Comparison of ENCODE assay signal across 16 cellular contexts in the genomic region with DNA sequence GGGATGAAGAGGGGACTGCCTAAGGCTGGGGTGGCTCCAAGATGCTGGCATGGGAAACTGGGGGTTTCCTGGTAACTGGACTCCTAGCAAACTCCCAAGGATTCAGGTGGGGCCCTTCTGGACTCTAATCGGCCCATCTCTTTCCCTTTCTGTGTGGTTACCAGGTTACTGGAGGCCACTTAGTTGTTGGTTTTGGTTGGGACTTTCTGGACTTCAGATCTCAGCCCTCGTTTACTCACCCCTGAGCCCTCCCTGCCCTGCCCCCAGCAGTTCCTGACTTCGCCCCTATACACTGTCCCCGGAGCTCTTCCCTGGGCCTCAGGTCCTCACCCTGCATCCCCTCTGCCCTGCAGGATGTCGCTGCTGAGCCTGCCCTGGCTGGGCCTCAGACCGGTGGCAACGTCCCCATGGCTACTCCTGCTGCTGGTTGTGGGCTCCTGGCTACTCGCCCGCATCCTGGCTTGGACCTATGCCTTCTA. TPM values are rescaled to one million over a fixed set of nuclear protein-coding genes. Genes with fewer than 3 reads are reported as not detected.
A peak's percentile ranks its signal among the peaks of the same experiment; 100 is the strongest.
DNase-seq lines count a peak whose midpoint lies in the region; ATAC-seq and TF ChIP-seq lines count a peak whose summit lies in the region.
"Had no signal": no experiment of that assay in that cellular context is flagged by ENCODE, and none has a peak within 500 bp of the region (broad histone marks: within the 10 kb centered on the region; RNA-seq: fewer than 3 reads in every experiment).

No MANE protein-coding gene starts in this region.

- TF ChIP-seq CTCF in epithelial cell of esophagus (IDR thresholded peaks at IDR 0.05; ENCODE audit: insufficient read depth, low read depth, low read length, missing control alignments) = no peak
- no peak for TF ChIP-seq CTCF in CD14-positive monocyte (IDR thresholded peaks at IDR 0.05)

- 21 to 27% methylated on average over 9 of the region's 9 CpGs for WGBS in aorta, 2 donors

- ATAC-seq in naive thymus-derived CD8-positive, alpha-beta T cell = peak; percentile 70 to 84
- ATAC-seq in aorta (ENCODE audit: low FRiP score) (peak; percentile 16), HG03280 (IDR thresholded peaks at IDR 0.05; ENCODE audit: unreplicated experiment) (no peak)

- H3K9me3 ChIP-seq in aorta (ENCODE audit: control insufficient read depth, low read length) = no peaks in the 10 kb centered on the region
- H3K9me3 ChIP-seq: thoracic aorta had no signal

- H3K4me1 ChIP-seq in aorta (ENCODE audit: control insufficient read depth in 1 of 2, insufficient read depth in 2 of 2, low read length in 2 of 2) = no peaks in the 10 kb centered on the region

- no peak for DNase-seq in activated naive CD4-positive, alpha-beta T cell treated with anti-CD3 and anti-CD28 coated beads, Interleukin-2, amount 50 U/mL, for 16 hours
- DNase-seq in epithelial cell of esophagus (ENCODE audit: low read depth) (no peak), aorta (no peak), CD14-positive monocyte (ENCODE audit: low spot score) (no peak), ecto neural progenitor cell (ENCODE audit: low spot score) (no peak)
- DNase-seq in naive thymus-derived CD8-positive, alpha-beta T cell = no peak
- DNase-seq: foreskin melanocyte; NCI-H345; SIG-M5; stimulated activated CD4-positive, alpha-beta T cell treated with anti-CD3 and anti-CD28 coated beads, Interleukin-4, amount 100 ng/mL, for 24 hours had no signal

- no peaks in the 10 kb centered on the region for H3K27me3 ChIP-seq in aorta (ENCODE audit: control insufficient read depth in 1 of 2, insufficient read depth in 2 of 2, low read length in 1 of 2)

- H3K9me3 Mint-ChIP-seq in activated naive CD4-positive, alpha-beta T cell treated with anti-CD3 and anti-CD28 coated beads, Interleukin-2, amount 50 U/mL, for 24 hours = no peaks in the 10 kb centered on the region
- peaks cover 0 to 11% (median 0%) of the 10 kb centered on the region in 9 donors for H3K9me3 Mint-ChIP-seq in naive thymus-derived CD8-positive, alpha-beta T cell
- H3K9me3 Mint-ChIP-seq in CD14-positive monocyte = peaks cover 0 to 3% (median 0%) of the 10 kb centered on the region in 7 donors

- no peaks in the 10 kb centered on the region for H3K36me3 Mint-ChIP-seq in activated naive CD4-positive, alpha-beta T cell treated with anti-CD3 and anti-CD28 coated beads, Interleukin-2, amount 50 U/mL, for 24 hours
- no peaks in the 10 kb centered on the region for H3K36me3 Mint-ChIP-seq in naive thymus-derived CD8-positive, alpha-beta T cell
- H3K36me3 Mint-ChIP-seq in CD14-positive monocyte = no peaks in the 10 kb centered on the region

- H3K36me3 ChIP-seq in aorta (ENCODE audit: control insufficient read depth in 1 of 2, insufficient read depth in 2 of 2, low read length in 1 of 2) = no peaks in the 10 kb centered on the region
- H3K36me3 ChIP-seq: thoracic aorta had no signal

- peaks cover 3% of the 10 kb centered on the region for H3K27me3 Mint-ChIP-seq in activated naive CD4-positive, alpha-beta T cell treated with anti-CD3 and anti-CD28 coated beads, Interleukin-2, amount 50 U/mL, for 24 hours
- H3K27me3 Mint-ChIP-seq in naive thymus-derived CD8-positive, alpha-beta T cell = peaks cover 0 to 8% (median 0%) of the 10 kb centered on the region in 5 donors
- peaks cover 2 to 12% (median 5%) of the 10 kb centered on the region in 3 donors for H3K27me3 Mint-ChIP-seq in CD14-positive monocyte (ENCODE audit: low read depth in 3 of 3)

- no peak overlapping the region for H3K27ac ChIP-seq in aorta (ENCODE audit: low read depth in 1 of 2, low read length in 2 of 2)
- H3K27ac ChIP-seq: thoracic aorta had no signal

- peak overlapping the region; percentile 42 for H3K4me3 Mint-ChIP-seq in activated naive CD4-positive, alpha-beta T cell treated with anti-CD3 and anti-CD28 coated beads, Interleukin-2, amount 50 U/mL, for 24 hours
- peak overlapping the region in 6 of 10 donors; percentile 22 to 71 (median 40) for H3K4me3 Mint-ChIP-seq in naive thymus-derived CD8-positive, alpha-beta T cell
- no peak overlapping the region for H3K4me3 Mint-ChIP-seq in CD14-positive monocyte

- peaks cover 28% of the 10 kb centered on the region for H3K4me1 Mint-ChIP-seq in activated naive CD4-positive, alpha-beta T cell treated with anti-CD3 and anti-CD28 coated beads, Interleukin-2, amount 50 U/mL, for 24 hours
- peaks cover 19 to 39% (median 25%) of the 10 kb centered on the region in 4 donors for H3K4me1 Mint-ChIP-seq in naive thymus-derived CD8-positive, alpha-beta T cell
- H3K4me1 Mint-ChIP-seq in CD14-positive monocyte = peaks cover 21% of the 10 kb centered on the region

- POLR2A ChIA-PET in naive thymus-derived CD8-positive, alpha-beta T cell (lab: Charles Lee) = interaction anchor here (0.5 to 0.7 kb wide), 3 partner anchors 163 to 933 kb away, joined by 3 read pairs; no protein-coding TSS in a partner anchor

- H3K27ac Mint-ChIP-seq in activated naive CD4-positive, alpha-beta T cell treated with anti-CD3 and anti-CD28 coated beads, Interleukin-2, amount 50 U/mL, for 24 hours = no peak overlapping the region
- peak overlapping the region in 8 of 10 donors; percentile 13 to 91 (median 81) for H3K27ac Mint-ChIP-seq in naive thymus-derived CD8-positive, alpha-beta T cell
- H3K27ac Mint-ChIP-seq in CD14-positive monocyte = peak overlapping the region in 1 of 7 donors; percentile 77

- intact Hi-C loops in aorta (cut with DNase I) = no loop called here
- intact Hi-C loops in CD14-positive monocyte (cut with micrococcal nuclease) = no loop called here

- peak overlapping the region; percentile 1 for H3K4me3 ChIP-seq in epithelial cell of esophagus (ENCODE audit: low read length)
- no peak overlapping the region for H3K4me3 ChIP-seq in aorta (ENCODE audit: low read length in 2 of 2)
- H3K4me3 ChIP-seq: thoracic aorta had no signal

RNA-seq across cellular contexts. Expression of gene CYP4F12, which starts 0.3 kb away (rescaled TPM):
- total RNA-seq in naive thymus-derived CD8-positive, alpha-beta T cell = 1 to 10 TPM; 1.8 to 1.9 TPM
- polyA plus RNA-seq in naive thymus-derived CD8-positive, alpha-beta T cell = not detected
- total RNA-seq in aorta = 10 to 100 TPM in 1 of 2 donors, 1 to 10 TPM in 1; 3.1 to 14.1 TPM
- 1 to 10 TPM in 1 of 2 donors, under 1 TPM in 1; 0.43 to 7.0 TPM for polyA plus RNA-seq in aorta
- not detected for polyA plus RNA-seq in CD14-positive monocyte
- total RNA-seq: kidney epithelial cell, LHCN-M2, osteoblast had no signal

RNA-seq across cellular contexts. Expression of gene CYP4F3, which starts 32.5 kb away (rescaled TPM):
- not detected for total RNA-seq in naive thymus-derived CD8-positive, alpha-beta T cell
- not detected for polyA plus RNA-seq in naive thymus-derived CD8-positive, alpha-beta T cell
- under 1 TPM; 0.71 to 0.90 TPM for total RNA-seq in aorta
- polyA plus RNA-seq in aorta = not detected
- polyA plus RNA-seq in CD14-positive monocyte = 1 to 10 TPM in 1 of 2 donors, under 1 TPM in 1; 0.56 to 1.2 TPM
- total RNA-seq: kidney epithelial cell, LHCN-M2, osteoblast had no signal

RNA-seq across cellular contexts. Expression of gene OR10H2, which starts 54.6 kb away (rescaled TPM):
- total RNA-seq in naive thymus-derived CD8-positive, alpha-beta T cell = not detected
- polyA plus RNA-seq in naive thymus-derived CD8-positive, alpha-beta T cell = not detected
- total RNA-seq in aorta = not detected
- polyA plus RNA-seq in aorta (not detected), CD14-positive monocyte (not detected)
- total RNA-seq: kidney epithelial cell, LHCN-M2, osteoblast, thoracic aorta had no signal

RNA-seq across cellular contexts. Expression of gene CYP4F8, which starts 58.2 kb away (rescaled TPM):
- not detected for total RNA-seq in naive thymus-derived CD8-positive, alpha-beta T cell
- polyA plus RNA-seq in naive thymus-derived CD8-positive, alpha-beta T cell = not detected
- not detected for total RNA-seq in aorta
- polyA plus RNA-seq in aorta (not detected), CD14-positive monocyte (not detected)
- total RNA-seq: kidney epithelial cell, LHCN-M2, osteoblast, thoracic aorta had no signal

Comparison
In these comparisons a context has a peak if more than half of its experiments do, and no peak if none do; other contexts are left out.
1. H3K4me3 Mint-ChIP-seq: peak in activated naive CD4-positive, alpha-beta T cell treated with anti-CD3 and anti-CD28 coated beads, Interleukin-2, amount 50 U/mL, for 24 hours (single experiment) and naive thymus-derived CD8-positive, alpha-beta T cell (6 of 10); none in CD14-positive monocyte (0 of 2).